In the genomic region with DNA sequence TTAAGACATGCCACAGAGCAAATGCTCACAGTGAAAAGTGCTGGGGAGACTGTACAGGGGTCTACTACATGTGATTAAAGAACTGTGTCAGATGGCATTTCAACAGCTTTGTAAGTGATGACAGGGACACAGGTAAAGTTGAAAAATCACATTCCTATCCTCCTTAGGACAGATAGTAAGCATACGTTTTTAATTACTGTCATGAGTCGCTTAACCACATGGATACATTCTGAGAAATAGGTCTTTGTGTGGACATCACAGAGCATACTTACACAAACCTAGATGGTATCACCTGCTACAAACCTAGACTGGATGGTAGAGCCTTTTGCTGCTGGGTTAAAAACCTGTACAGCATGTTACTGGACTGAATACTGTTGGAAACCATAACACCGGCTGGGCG, we compare ENCODE assay signal across 28 cellular contexts.
"Had no signal": no experiment of that assay in that cellular context is flagged by ENCODE, and none has a peak within 500 bp of the region (broad histone marks: within the 10 kb centered on the region; RNA-seq: fewer than 3 reads in every experiment).

No MANE protein-coding gene starts in this region.

- FAIRE-seq: endometrium, islet of Langerhans, small intestine had no signal

- H3K27me3 ChIP-seq: esophagus muscularis mucosa, heart right ventricle, neutrophil, right lobe of liver, tibial nerve, upper lobe of right lung, uterus had no signal

- H3K27me3 Mint-ChIP-seq: effector memory CD8-positive, alpha-beta T cell; memory B cell; progenitor cell of endocrine pancreas; stimulated activated naive B cell treated with anti-CD40 and anti-IgM and Interleukin-4, amounts not matched to agents 10 μg/mL and 1 μg/mL and 100 μg/mL, for 72 hours; stimulated activated naive CD8-positive, alpha-beta T cell treated with anti-CD3 and anti-CD28 coated beads, Interleukin-15, Interleukin-2, amounts not matched to agents 100 ng/mL and 50 ng/mL, for 24 hours had no signal

- H3K36me3 Mint-ChIP-seq: memory B cell; natural killer cell; stimulated activated naive B cell treated with anti-CD40 and anti-IgM and Interleukin-4, amounts not matched to agents 10 μg/mL and 1 μg/mL and 100 μg/mL, for 72 hours had no signal

- H3K79me2 ChIP-seq: parathyroid adenoma had no signal

- H3K9me3 ChIP-seq: esophagus muscularis mucosa, heart right ventricle, lower lobe of right lung, neutrophil, right lobe of liver, thoracic aorta, tibial nerve, upper lobe of right lung, uterus had no signal

- H2AFZ ChIP-seq: parathyroid adenoma had no signal

- H3K36me3 ChIP-seq: esophagus muscularis mucosa, heart right ventricle, lower lobe of right lung, neutrophil, right lobe of liver, thoracic aorta, tibial nerve, upper lobe of right lung, uterus had no signal

- H3K27ac ChIP-seq: esophagus muscularis mucosa, heart right ventricle, lower lobe of right lung, neutrophil, parathyroid adenoma, right lobe of liver, thoracic aorta, tibial nerve, upper lobe of right lung, uterus had no signal

- DNase-seq: cortex of kidney; effector memory CD8-positive, alpha-beta T cell; foreskin melanocyte; glutamatergic neuron; heart right ventricle; hippocampal formation; kidney glomerular epithelial cell; left ventricle myocardium superior; lower lobe of right lung; natural killer cell; right lobe of liver; small intestine; stimulated activated CD4-positive, alpha-beta T cell treated with anti-CD3 and anti-CD28 coated beads, Interleukin-15, amount 100 ng/mL, for 24 hours; stimulated activated CD4-positive, alpha-beta T cell treated with anti-CD3 and anti-CD28 coated beads, Interleukin-2, amount 100 ng/mL, for 48 hours; stimulated activated naive B cell treated with anti-CD40 and anti-IgM and Interleukin-4, amounts not matched to agents 10 μg/mL and 1 μg/mL and 100 μg/mL, for 72 hours; upper lobe of right lung; uterus had no signal

- H3K27ac Mint-ChIP-seq: effector memory CD8-positive, alpha-beta T cell; memory B cell; natural killer cell; progenitor cell of endocrine pancreas; stimulated activated naive B cell treated with anti-CD40 and anti-IgM and Interleukin-4, amounts not matched to agents 10 μg/mL and 1 μg/mL and 100 μg/mL, for 72 hours; stimulated activated naive CD8-positive, alpha-beta T cell treated with anti-CD3 and anti-CD28 coated beads, Interleukin-15, Interleukin-2, amounts not matched to agents 100 ng/mL and 50 ng/mL, for 24 hours had no signal

- H3K4me1 ChIP-seq: lower lobe of right lung, parathyroid adenoma, upper lobe of right lung, uterus had no signal

- H3K4me1 Mint-ChIP-seq: memory B cell; natural killer cell; neural crest cell; stimulated activated naive B cell treated with anti-CD40 and anti-IgM and Interleukin-4, amounts not matched to agents 10 μg/mL and 1 μg/mL and 100 μg/mL, for 72 hours had no signal

- H3K9me3 Mint-ChIP-seq: effector memory CD8-positive, alpha-beta T cell; memory B cell; natural killer cell; neural crest cell; stimulated activated naive B cell treated with anti-CD40 and anti-IgM and Interleukin-4, amounts not matched to agents 10 μg/mL and 1 μg/mL and 100 μg/mL, for 72 hours; stimulated activated naive CD8-positive, alpha-beta T cell treated with anti-CD3 and anti-CD28 coated beads, Interleukin-15, Interleukin-2, amounts not matched to agents 100 ng/mL and 50 ng/mL, for 24 hours had no signal

- H3K4me3 ChIP-seq: esophagus muscularis mucosa, heart right ventricle, lower lobe of right lung, right lobe of liver, thoracic aorta, tibial nerve, upper lobe of right lung, uterus had no signal

- H3K9ac ChIP-seq: parathyroid adenoma had no signal

- H3K4me3 Mint-ChIP-seq: effector memory CD8-positive, alpha-beta T cell; memory B cell; natural killer cell; neural crest cell; stimulated activated naive B cell treated with anti-CD40 and anti-IgM and Interleukin-4, amounts not matched to agents 10 μg/mL and 1 μg/mL and 100 μg/mL, for 72 hours; stimulated activated naive CD8-positive, alpha-beta T cell treated with anti-CD3 and anti-CD28 coated beads, Interleukin-15, Interleukin-2, amounts not matched to agents 100 ng/mL and 50 ng/mL, for 24 hours had no signal
